ENCODE assay signal across 8 cellular contexts in the genomic region with DNA sequence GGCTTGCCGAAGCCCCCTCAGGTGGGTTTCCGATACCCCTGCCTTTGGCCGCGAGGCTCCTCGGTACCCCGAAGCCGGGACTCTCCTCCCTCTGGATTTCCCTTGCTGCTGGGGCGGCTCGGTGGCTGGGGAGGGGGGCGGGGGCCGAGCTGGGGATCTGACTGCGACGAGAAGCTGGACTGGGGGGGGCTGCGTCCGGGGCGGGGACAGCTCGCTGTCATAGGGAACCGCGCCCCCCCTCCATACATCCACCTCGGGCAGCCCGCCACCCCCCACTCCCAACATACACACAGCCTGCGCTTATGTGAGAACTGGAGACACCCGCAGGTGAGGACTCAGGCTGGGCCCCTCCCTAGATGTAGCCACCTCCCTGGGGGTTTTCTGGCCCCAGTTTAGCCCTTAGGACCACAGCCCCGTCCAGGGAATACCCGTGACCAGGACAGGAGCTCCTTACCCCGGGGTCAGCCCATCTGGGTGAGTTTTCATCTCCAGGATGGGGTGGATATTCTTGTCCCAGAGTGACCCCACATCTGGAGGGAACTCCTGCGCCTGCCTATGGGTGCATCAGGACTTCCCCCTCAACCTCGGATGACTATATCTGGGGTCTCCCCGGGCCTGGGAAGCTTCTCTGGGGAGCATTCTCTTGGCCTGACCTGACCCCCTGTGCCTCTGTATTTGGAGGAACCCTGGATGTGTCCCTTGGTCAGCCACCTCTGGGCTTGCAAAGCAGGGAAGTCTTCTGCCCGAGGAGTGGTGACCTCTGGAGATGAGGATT. TPM values are rescaled to one million over a fixed set of nuclear protein-coding genes. Genes with fewer than 3 reads are reported as not detected.
DNase-seq lines count a peak whose midpoint lies in the region; ATAC-seq and TF ChIP-seq lines count a peak whose summit lies in the region.

No MANE protein-coding gene starts in this region.

- no peaks in the 10 kb centered on the region for H3K9me3 ChIP-seq in BLaER1 treated with 17β-estradiol and CSF1 and Interleukin-3, amounts not matched to agents 10 nM and 100 nM (replicated peaks in 1 of 11)
- no peaks in the 10 kb centered on the region for H3K9me3 ChIP-seq in MG63
- no peaks in the 10 kb centered on the region for H3K9me3 ChIP-seq in neuronal stem cell (replicated peaks in 1 of 2; ENCODE audit: control insufficient read depth in 2 of 2, insufficient read depth in 1 of 2, low read depth in 1 of 2, low read length in 2 of 2)

- no peak overlapping the region for H2BK15ac ChIP-seq in neuronal stem cell (ENCODE audit: low read length)

- peaks cover 1% of the 10 kb centered on the region for H3K79me1 ChIP-seq in neuronal stem cell (ENCODE audit: low read depth, low read length)

- H2BK5ac ChIP-seq in neuronal stem cell (ENCODE audit: low read length), result no peak overlapping the region

- H3K36me3 ChIP-seq in BLaER1 treated with 17β-estradiol and CSF1 and Interleukin-3, amounts not matched to agents 10 nM and 100 nM, result no peaks in the 10 kb centered on the region
- H3K36me3 ChIP-seq in MG63 (no peaks in the 10 kb centered on the region), neuronal stem cell (replicated peaks in 1 of 2; ENCODE audit: control insufficient read depth in 2 of 2, insufficient read depth in 2 of 2, low read length in 2 of 2) (peaks cover 2 to 8% of the 10 kb centered on the region in 2 donors)

- no peak for TF ChIP-seq CTCF in chondrocyte (IDR thresholded peaks at IDR 0.05)

- H3K27ac Mint-ChIP-seq in chondrocyte (ENCODE audit: unreplicated experiment), result no peak overlapping the region

- H2BK120ac ChIP-seq in neuronal stem cell (ENCODE audit: low read depth, low read length), result no peak overlapping the region

- no peak for ATAC-seq in HG03469 (IDR thresholded peaks at IDR 0.05; ENCODE audit: unreplicated experiment)
- no peak for ATAC-seq in GM21381 (IDR thresholded peaks at IDR 0.05; ENCODE audit: unreplicated experiment)

- H3K27ac ChIP-seq in BLaER1 treated with 17β-estradiol and CSF1 and Interleukin-3, amounts not matched to agents 10 nM and 100 nM, result peak overlapping the region in 3 of 11 experiments; percentile 28 to 32 (median 32); a peak in 3 of 22 replicates
- H3K27ac ChIP-seq in neuronal stem cell (replicated peaks; ENCODE audit: low read length), result no peak overlapping the region

- no peak overlapping the region for H3K14ac ChIP-seq in neuronal stem cell (ENCODE audit: low read length)

- H2AK5ac ChIP-seq in neuronal stem cell (ENCODE audit: low read depth, low read length), result peak overlapping the region; percentile 58

- H4K20me1 ChIP-seq in BLaER1 treated with 17β-estradiol and CSF1 and Interleukin-3, amounts not matched to agents 10 nM and 100 nM, result peaks cover 0 to 27% (median 8%) of the 10 kb centered on the region in 11 experiments; a peak in 9 of 22 replicates

- H3K4me3 Mint-ChIP-seq in chondrocyte (ENCODE audit: unreplicated experiment), result peak overlapping the region; percentile 55

- no peak for DNase-seq in MG63
- peak; percentile 70 for DNase-seq in chondrocyte (ENCODE audit: low spot score)
- no peak for DNase-seq in neuronal stem cell (ENCODE audit: low spot score)
- no peak for DNase-seq in NCI-H446 (lab: John Stamatoyannopoulos, UW)
- DNase-seq in CD1c-positive myeloid dendritic cell (ENCODE audit: extremely low spot score), result no peak

- peak overlapping the region; percentile 60 to 78 (median 69) for H3K4me3 ChIP-seq in BLaER1 treated with 17β-estradiol and CSF1 and Interleukin-3, amounts not matched to agents 10 nM and 100 nM
- H3K4me3 ChIP-seq in MG63 (peak overlapping the region; percentile 57), neuronal stem cell (ENCODE audit: low read length in 2 of 2) (peak overlapping the region; percentile 76 to 90)

- no peak overlapping the region for H2BK12ac ChIP-seq in neuronal stem cell (ENCODE audit: low read length)

- peaks cover 20 to 32% (median 27%) of the 10 kb centered on the region in 11 experiments for H3K27me3 ChIP-seq in BLaER1 treated with 17β-estradiol and CSF1 and Interleukin-3, amounts not matched to agents 10 nM and 100 nM
- H3K27me3 ChIP-seq in MG63, result peaks cover 10% of the 10 kb centered on the region
- peaks cover 0 to 26% (median 19%) of the 10 kb centered on the region in 3 experiments for H3K27me3 ChIP-seq in neuronal stem cell (ENCODE audit: control insufficient read depth in 3 of 3, insufficient read depth in 3 of 3, low read depth in 1 of 3, low read length in 3 of 3)

- H3K9me3 Mint-ChIP-seq in chondrocyte (ENCODE audit: low read depth), result no peaks in the 10 kb centered on the region

- H3K9ac ChIP-seq in BLaER1 treated with 17β-estradiol and CSF1 and Interleukin-3, amounts not matched to agents 10 nM and 100 nM, result peak overlapping the region; percentile 54 to 78 (median 73)
- H3K9ac ChIP-seq in neuronal stem cell (ENCODE audit: low read depth, low read length, poor library complexity), result peak overlapping the region; percentile 94

- no peak overlapping the region for H3K4ac ChIP-seq in neuronal stem cell (ENCODE audit: low read length)

- peak overlapping the region; percentile 85 for H3K18ac ChIP-seq in neuronal stem cell (ENCODE audit: low read length)

- peaks cover 1% of the 10 kb centered on the region for H3K36me3 Mint-ChIP-seq in chondrocyte (ENCODE audit: low read depth)

- WGBS in neuronal stem cell (ENCODE audit: extremely low coverage in 2 of 2, insufficient read length in 2 of 2, insufficient replicate concordance in 1 of 2), 2 donors, result no CpG with 5 or more reads among the region's 30 CpGs

- no peak overlapping the region for H4K91ac ChIP-seq in neuronal stem cell (ENCODE audit: low read depth, low read length, poor library complexity)

- no peak overlapping the region for H4K8ac ChIP-seq in neuronal stem cell (ENCODE audit: low read depth, low read length)

- H3K23ac ChIP-seq in neuronal stem cell (ENCODE audit: low read depth, low read length, poor library complexity), result peak overlapping the region; percentile 18

- H3K4me2 ChIP-seq in BLaER1 treated with 17β-estradiol and CSF1 and Interleukin-3, amounts not matched to agents 10 nM and 100 nM, result peak overlapping the region; percentile 80 to 99 (median 95)
- H3K4me2 ChIP-seq in neuronal stem cell (ENCODE audit: insufficient read depth, low read length, poor library complexity, severe bottlenecking), result peak overlapping the region; percentile 99

- H2AFZ ChIP-seq in neuronal stem cell (ENCODE audit: low read length), result peak overlapping the region; percentile 96

- peaks cover 30 to 66% (median 55%) of the 10 kb centered on the region in 10 experiments for H3K4me1 ChIP-seq in BLaER1 treated with 17β-estradiol and CSF1 and Interleukin-3, amounts not matched to agents 10 nM and 100 nM
- peaks cover 6 to 10% of the 10 kb centered on the region in 2 donors for H3K4me1 ChIP-seq in neuronal stem cell (ENCODE audit: control insufficient read depth in 2 of 2, insufficient read depth in 1 of 2, low read depth in 1 of 2, low read length in 2 of 2)

- H3K4me1 Mint-ChIP-seq in chondrocyte (ENCODE audit: low read depth), result peaks cover 14% of the 10 kb centered on the region

- H3K27me3 Mint-ChIP-seq in chondrocyte (ENCODE audit: low read depth), result peaks cover 14% of the 10 kb centered on the region

RNA-seq across cellular contexts. Expression of a gene that starts 0.7 kb away (rescaled TPM):
- total RNA-seq in MG63 (2014; rRNA removed; shearing (Covaris generic); ENCODE audit: low replicate concordance), result 1.5 and 1.7 TPM in 2 replicates
- 2.5 to 4.4 TPM (median 3.9 TPM) in 3 replicates for total RNA-seq in chondrocyte
- 15.9 TPM for polyA plus RNA-seq in neuronal stem cell (2013, experiment 1 of 2)
- polyA plus RNA-seq in neuronal stem cell (2013, experiment 2 of 2), result 15.8 TPM

RNA-seq across cellular contexts. Expression of a gene that starts 27.1 kb away (rescaled TPM):
- 26.0 and 36.1 TPM in 2 replicates for total RNA-seq in MG63 (2014; rRNA removed; shearing (Covaris generic); ENCODE audit: low replicate concordance)
- total RNA-seq in chondrocyte, result 50.8 to 55.7 TPM (median 52.0 TPM) in 3 replicates
- polyA plus RNA-seq in neuronal stem cell (2013, experiment 1 of 2), result 125 TPM
- polyA plus RNA-seq in neuronal stem cell (2013, experiment 2 of 2), result 122 TPM

RNA-seq across cellular contexts. Expression of a gene that starts 32.8 kb away (rescaled TPM):
- total RNA-seq in MG63 (2014; rRNA removed; shearing (Covaris generic); ENCODE audit: low replicate concordance), result 157 and 166 TPM in 2 replicates
- 25.7 to 31.0 TPM (median 28.4 TPM) in 3 replicates for total RNA-seq in chondrocyte
- polyA plus RNA-seq in neuronal stem cell (2013, experiment 1 of 2), result 60.2 TPM
- 61.2 TPM for polyA plus RNA-seq in neuronal stem cell (2013, experiment 2 of 2)

RNA-seq across cellular contexts. Expression of a gene that starts 45.7 kb away (rescaled TPM):
- not detected in 2 replicates for total RNA-seq in MG63 (2014; rRNA removed; shearing (Covaris generic); ENCODE audit: low replicate concordance)
- total RNA-seq in chondrocyte, result 0.46 TPM in 1 of 3 replicates, not detected in the others
- polyA plus RNA-seq in neuronal stem cell (2013, experiment 1 of 2), result 0.03 TPM
- polyA plus RNA-seq in neuronal stem cell (2013, experiment 2 of 2), result 0.03 TPM

RNA-seq across cellular contexts. Expression of a gene that starts 54.0 kb away (rescaled TPM):
- 20.1 and 39.3 TPM in 2 replicates for total RNA-seq in MG63 (2014; rRNA removed; shearing (Covaris generic); ENCODE audit: low replicate concordance)
- total RNA-seq in chondrocyte, result 37.8 to 53.1 TPM (median 44.7 TPM) in 3 replicates
- 49.2 TPM for polyA plus RNA-seq in neuronal stem cell (2013, experiment 1 of 2)
- 48.1 TPM for polyA plus RNA-seq in neuronal stem cell (2013, experiment 2 of 2)
